Comparison of ENCODE assay signal across 1 cellular context in the genomic region with DNA sequence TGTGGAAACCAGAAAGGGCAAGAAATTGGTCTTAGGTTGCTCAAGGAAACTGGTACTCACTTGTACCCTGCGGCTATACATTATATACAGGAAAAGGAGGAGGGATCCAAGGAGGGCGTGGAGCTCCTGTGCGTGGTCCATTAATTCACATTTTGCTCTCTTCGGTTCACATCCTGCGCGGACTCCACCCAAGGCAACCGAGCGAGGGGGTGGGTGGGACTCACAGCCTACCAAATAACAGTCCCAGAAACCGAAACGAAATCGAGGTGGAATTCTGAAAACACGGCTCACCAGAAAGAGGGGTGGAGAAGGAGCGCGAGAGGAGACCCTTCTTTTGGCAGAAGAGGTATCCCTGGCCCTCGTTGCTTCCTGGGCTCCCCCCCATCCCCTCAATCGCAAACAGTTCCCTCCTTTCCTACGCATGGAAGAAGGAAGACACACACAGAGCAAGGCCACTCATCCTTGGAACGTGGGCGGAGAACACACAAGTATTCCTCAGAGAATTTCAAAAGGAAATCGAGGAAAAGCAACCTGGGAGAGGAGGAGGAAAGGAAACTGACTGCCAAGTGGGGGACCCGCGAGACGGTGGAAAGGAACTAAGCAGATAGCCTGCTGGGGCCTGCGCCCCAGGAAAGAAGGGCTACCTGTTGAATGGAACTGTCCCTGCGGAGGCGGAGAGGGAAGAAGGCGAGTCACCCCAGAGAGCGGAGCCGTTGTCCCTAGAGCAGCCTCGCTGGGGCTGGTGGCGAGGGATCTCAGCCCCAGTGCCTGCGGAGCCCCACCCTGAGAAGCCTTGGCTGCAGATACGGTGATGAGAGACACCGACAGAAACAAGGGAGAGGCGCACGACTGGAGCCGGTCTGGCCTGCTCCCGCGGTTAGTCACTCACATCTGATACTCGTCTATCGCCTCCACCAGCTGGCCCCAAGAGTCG.
TF ChIP-seq lines count a peak whose summit lies in the region.

No MANE protein-coding gene starts in this region.

TF ChIP-seq in K562, 482 proteins besides CTCF, POLR2A, EP300 and RAD21 (continued from another document and continues in another):
- TF ChIP-seq, protein P1, sequence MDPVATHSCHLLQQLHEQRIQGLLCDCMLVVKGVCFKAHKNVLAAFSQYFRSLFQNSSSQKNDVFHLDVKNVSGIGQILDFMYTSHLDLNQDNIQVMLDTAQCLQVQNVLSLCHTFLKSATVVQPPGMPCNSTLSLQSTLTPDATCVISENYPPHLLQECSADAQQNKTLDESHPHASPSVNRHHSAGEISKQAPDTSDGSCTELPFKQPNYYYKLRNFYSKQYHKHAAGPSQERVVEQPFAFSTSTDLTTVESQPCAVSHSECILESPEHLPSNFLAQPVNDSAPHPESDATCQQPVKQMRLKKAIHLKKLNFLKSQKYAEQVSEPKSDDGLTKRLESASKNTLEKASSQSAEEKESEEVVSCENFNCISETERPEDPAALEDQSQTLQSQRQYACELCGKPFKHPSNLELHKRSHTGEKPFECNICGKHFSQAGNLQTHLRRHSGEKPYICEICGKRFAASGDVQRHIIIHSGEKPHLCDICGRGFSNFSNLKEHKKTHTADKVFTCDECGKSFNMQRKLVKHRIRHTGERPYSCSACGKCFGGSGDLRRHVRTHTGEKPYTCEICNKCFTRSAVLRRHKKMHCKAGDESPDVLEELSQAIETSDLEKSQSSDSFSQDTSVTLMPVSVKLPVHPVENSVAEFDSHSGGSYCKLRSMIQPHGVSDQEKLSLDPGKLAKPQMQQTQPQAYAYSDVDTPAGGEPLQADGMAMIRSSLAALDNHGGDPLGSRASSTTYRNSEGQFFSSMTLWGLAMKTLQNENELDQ (CRISPR knock-in tag; IDR thresholded peaks at IDR 0.05; ENCODE audit: borderline replicate concordance), result no peak
- peak in 1 of 2 experiments; percentile 75; a peak in 1 of 4 replicates for TF ChIP-seq RCOR1 (IDR thresholded peaks at IDR 0.05; ENCODE audit: borderline replicate concordance in 1 of 2, low read depth in 2 of 2, low read length in 2 of 2)
- no peak for TF ChIP-seq U2AF2 (optimal IDR thresholded peaks at IDR 0.05; ENCODE audit: low read depth, low read length)
- no peak for TF ChIP-seq ZNF140 (CRISPR knock-in tag; IDR thresholded peaks at IDR 0.05)
- TF ChIP-seq ZNF583 (CRISPR knock-in tag; IDR thresholded peaks at IDR 0.05), result peak; percentile 81
- TF ChIP-seq NRF1 (conservative IDR thresholded peaks at IDR 0.05 in 1 of 2, IDR thresholded peaks at IDR 0.05 in 1 of 2), result peak in 1 of 2 experiments; percentile 59
- no peak for TF ChIP-seq ZNF77 (CRISPR knock-in tag; IDR thresholded peaks at IDR 0.05)
- TF ChIP-seq GTF2F1 (IDR thresholded peaks at IDR 0.05; ENCODE audit: low read depth, low read length), result no peak
- TF ChIP-seq, protein P2, sequence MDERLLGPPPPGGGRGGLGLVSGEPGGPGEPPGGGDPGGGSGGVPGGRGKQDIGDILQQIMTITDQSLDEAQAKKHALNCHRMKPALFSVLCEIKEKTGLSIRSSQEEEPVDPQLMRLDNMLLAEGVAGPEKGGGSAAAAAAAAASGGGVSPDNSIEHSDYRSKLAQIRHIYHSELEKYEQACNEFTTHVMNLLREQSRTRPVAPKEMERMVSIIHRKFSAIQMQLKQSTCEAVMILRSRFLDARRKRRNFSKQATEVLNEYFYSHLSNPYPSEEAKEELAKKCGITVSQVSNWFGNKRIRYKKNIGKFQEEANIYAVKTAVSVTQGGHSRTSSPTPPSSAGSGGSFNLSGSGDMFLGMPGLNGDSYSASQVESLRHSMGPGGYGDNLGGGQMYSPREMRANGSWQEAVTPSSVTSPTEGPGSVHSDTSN (CRISPR knock-in tag; IDR thresholded peaks at IDR 0.05; ENCODE audit: low read depth), result no peak
- TF ChIP-seq, protein P2 (tag; conservative IDR thresholded peaks at IDR 0.05; ENCODE audit: low read depth), result peak; percentile 71
- TF ChIP-seq TCF7 (IDR thresholded peaks at IDR 0.05; ENCODE audit: borderline replicate concordance), result peak; percentile 69; the same call in 1 of the 2 replicates
- 0 out of 2 replicates have a peak, but pooled peaks have one; percentile 34 for TF ChIP-seq JUND (IDR thresholded peaks at IDR 0.05; ENCODE audit: borderline replicate concordance, low read depth, low read length)
- TF ChIP-seq JUND (tag; IDR thresholded peaks at IDR 0.05; ENCODE audit: borderline replicate concordance, low read depth, low read length), result no peak; the same call in 2 of the 3 replicates
- TF ChIP-seq DIDO1 (tag; IDR thresholded peaks at IDR 0.05; ENCODE audit: low read depth), result no peak
- no peak for TF ChIP-seq XRCC5 (IDR thresholded peaks at IDR 0.05; ENCODE audit: low read depth, low read length)
- TF ChIP-seq, protein P3, sequence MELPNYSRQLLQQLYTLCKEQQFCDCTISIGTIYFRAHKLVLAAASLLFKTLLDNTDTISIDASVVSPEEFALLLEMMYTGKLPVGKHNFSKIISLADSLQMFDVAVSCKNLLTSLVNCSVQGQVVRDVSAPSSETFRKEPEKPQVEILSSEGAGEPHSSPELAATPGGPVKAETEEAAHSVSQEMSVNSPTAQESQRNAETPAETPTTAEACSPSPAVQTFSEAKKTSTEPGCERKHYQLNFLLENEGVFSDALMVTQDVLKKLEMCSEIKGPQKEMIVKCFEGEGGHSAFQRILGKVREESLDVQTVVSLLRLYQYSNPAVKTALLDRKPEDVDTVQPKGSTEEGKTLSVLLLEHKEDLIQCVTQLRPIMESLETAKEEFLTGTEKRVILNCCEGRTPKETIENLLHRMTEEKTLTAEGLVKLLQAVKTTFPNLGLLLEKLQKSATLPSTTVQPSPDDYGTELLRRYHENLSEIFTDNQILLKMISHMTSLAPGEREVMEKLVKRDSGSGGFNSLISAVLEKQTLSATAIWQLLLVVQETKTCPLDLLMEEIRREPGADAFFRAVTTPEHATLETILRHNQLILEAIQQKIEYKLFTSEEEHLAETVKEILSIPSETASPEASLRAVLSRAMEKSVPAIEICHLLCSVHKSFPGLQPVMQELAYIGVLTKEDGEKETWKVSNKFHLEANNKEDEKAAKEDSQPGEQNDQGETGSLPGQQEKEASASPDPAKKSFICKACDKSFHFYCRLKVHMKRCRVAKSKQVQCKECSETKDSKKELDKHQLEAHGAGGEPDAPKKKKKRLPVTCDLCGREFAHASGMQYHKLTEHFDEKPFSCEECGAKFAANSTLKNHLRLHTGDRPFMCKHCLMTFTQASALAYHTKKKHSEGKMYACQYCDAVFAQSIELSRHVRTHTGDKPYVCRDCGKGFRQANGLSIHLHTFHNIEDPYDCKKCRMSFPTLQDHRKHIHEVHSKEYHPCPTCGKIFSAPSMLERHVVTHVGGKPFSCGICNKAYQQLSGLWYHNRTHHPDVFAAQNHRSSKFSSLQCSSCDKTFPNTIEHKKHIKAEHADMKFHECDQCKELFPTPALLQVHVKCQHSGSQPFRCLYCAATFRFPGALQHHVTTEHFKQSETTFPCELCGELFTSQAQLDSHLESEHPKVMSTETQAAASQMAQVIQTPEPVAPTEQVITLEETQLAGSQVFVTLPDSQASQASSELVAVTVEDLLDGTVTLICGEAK (IDR thresholded peaks at IDR 0.05), result peak; percentile 52; the same call in 1 of the 2 replicates
- TF ChIP-seq, protein P3 (CRISPR knock-in tag; IDR thresholded peaks at IDR 0.05), result no peak
- TF ChIP-seq XRCC3 (IDR thresholded peaks at IDR 0.05), result no peak
- TF ChIP-seq TAL1 (IDR thresholded peaks at IDR 0.05), result peak; percentile 84
- no peak for TF ChIP-seq SMC3 (conservative IDR thresholded peaks at IDR 0.05; ENCODE audit: insufficient read depth, low read depth, low read length)
- TF ChIP-seq MCM3 (IDR thresholded peaks at IDR 0.05), result no peak
- no peak for TF ChIP-seq ILK (tag; IDR thresholded peaks at IDR 0.05; ENCODE audit: borderline replicate concordance, low read depth)
- TF ChIP-seq, protein P4, sequence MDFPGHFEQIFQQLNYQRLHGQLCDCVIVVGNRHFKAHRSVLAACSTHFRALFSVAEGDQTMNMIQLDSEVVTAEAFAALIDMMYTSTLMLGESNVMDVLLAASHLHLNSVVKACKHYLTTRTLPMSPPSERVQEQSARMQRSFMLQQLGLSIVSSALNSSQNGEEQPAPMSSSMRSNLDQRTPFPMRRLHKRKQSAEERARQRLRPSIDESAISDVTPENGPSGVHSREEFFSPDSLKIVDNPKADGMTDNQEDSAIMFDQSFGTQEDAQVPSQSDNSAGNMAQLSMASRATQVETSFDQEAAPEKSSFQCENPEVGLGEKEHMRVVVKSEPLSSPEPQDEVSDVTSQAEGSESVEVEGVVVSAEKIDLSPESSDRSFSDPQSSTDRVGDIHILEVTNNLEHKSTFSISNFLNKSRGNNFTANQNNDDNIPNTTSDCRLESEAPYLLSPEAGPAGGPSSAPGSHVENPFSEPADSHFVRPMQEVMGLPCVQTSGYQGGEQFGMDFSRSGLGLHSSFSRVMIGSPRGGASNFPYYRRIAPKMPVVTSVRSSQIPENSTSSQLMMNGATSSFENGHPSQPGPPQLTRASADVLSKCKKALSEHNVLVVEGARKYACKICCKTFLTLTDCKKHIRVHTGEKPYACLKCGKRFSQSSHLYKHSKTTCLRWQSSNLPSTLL (IDR thresholded peaks at IDR 0.05), result no peak
- TF ChIP-seq CCNT2 (IDR thresholded peaks at IDR 0.05; ENCODE audit: borderline replicate concordance, extremely low read depth, insufficient read length, low read depth, low read length), result peak; percentile 85
- TF ChIP-seq, protein P5, sequence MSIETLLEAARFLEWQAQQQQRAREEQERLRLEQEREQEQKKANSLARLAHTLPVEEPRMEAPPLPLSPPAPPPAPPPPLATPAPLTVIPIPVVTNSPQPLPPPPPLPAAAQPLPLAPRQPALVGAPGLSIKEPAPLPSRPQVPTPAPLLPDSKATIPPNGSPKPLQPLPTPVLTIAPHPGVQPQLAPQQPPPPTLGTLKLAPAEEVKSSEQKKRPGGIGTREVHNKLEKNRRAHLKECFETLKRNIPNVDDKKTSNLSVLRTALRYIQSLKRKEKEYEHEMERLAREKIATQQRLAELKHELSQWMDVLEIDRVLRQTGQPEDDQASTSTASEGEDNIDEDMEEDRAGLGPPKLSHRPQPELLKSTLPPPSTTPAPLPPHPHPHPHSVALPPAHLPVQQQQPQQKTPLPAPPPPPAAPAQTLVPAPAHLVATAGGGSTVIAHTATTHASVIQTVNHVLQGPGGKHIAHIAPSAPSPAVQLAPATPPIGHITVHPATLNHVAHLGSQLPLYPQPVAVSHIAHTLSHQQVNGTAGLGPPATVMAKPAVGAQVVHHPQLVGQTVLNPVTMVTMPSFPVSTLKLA (conservative IDR thresholded peaks at IDR 0.05), result no peak
- TF ChIP-seq NFYB (IDR thresholded peaks at IDR 0.05; ENCODE audit: extremely low read depth, insufficient read length), result no peak
- no peak for TF ChIP-seq PRPF4 (IDR thresholded peaks at IDR 0.05; ENCODE audit: insufficient read depth, low read depth, low read length, poor library complexity, severe bottlenecking)
- no peak for TF ChIP-seq MAFG (tag; conservative IDR thresholded peaks at IDR 0.05)
- peak; percentile 73 for TF ChIP-seq LCOR (CRISPR knock-in tag; IDR thresholded peaks at IDR 0.05)
- TF ChIP-seq, protein P6, sequence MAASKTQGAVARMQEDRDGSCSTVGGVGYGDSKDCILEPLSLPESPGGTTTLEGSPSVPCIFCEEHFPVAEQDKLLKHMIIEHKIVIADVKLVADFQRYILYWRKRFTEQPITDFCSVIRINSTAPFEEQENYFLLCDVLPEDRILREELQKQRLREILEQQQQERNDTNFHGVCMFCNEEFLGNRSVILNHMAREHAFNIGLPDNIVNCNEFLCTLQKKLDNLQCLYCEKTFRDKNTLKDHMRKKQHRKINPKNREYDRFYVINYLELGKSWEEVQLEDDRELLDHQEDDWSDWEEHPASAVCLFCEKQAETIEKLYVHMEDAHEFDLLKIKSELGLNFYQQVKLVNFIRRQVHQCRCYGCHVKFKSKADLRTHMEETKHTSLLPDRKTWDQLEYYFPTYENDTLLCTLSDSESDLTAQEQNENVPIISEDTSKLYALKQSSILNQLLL (CRISPR knock-in tag; IDR thresholded peaks at IDR 0.05; ENCODE audit: borderline replicate concordance), result no peak
- TF ChIP-seq PHF20 (IDR thresholded peaks at IDR 0.05; ENCODE audit: partially characterized antibody), result peak; percentile 18
- peak; percentile 99 for TF ChIP-seq ZNF41 (CRISPR knock-in tag; conservative IDR thresholded peaks at IDR 0.05)
- no peak for TF ChIP-seq CHCHD3 (CRISPR knock-in tag; IDR thresholded peaks at IDR 0.05)
- TF ChIP-seq ZNF644 (tag; IDR thresholded peaks at IDR 0.05; ENCODE audit: low read depth), result no peak
- TF ChIP-seq POLR2G (IDR thresholded peaks at IDR 0.05; ENCODE audit: low read depth, low read length), result no peak
- no peak for TF ChIP-seq MEF2D (tag; conservative IDR thresholded peaks at IDR 0.05; ENCODE audit: low read depth)
- TF ChIP-seq ZKSCAN8 (CRISPR knock-in tag; IDR thresholded peaks at IDR 0.05), result no peak
